Comparison of ENCODE assay signal across 21 cellular contexts in genomic region chr18:21760321-21760720, GRCh38. TPM values are rescaled to one million over a fixed set of nuclear protein-coding genes. Genes with fewer than 3 reads are reported as not detected.
DNase-seq lines count a peak whose midpoint lies in the region; ATAC-seq and TF ChIP-seq lines count a peak whose summit lies in the region.
"Had no signal": no experiment of that assay in that cellular context is flagged by ENCODE, and none has a peak within 500 bp of the region (broad histone marks: within the 10 kb centered on the region; RNA-seq: fewer than 3 reads in every experiment).

No MANE protein-coding gene starts in this region.

- POLR2A ChIA-PET in activated CD8-positive, alpha-beta T cell treated with anti-CD3 and anti-CD28 coated beads, Interleukin-2, amount 10 ng/mL, durations not matched to agents 7 days and 5 days (lab: Charles Lee): interaction anchor here (0.7 kb wide), 1 partner anchor 55 kb away, joined by 3 read pairs; no protein-coding TSS in a partner anchor

- ATAC-seq in GM18873 (IDR thresholded peaks at IDR 0.05; ENCODE audit: low FRiP score, unreplicated experiment) (no peak), GM21529 (IDR thresholded peaks at IDR 0.05; ENCODE audit: unreplicated experiment) (no peak)
- ATAC-seq in activated CD8-positive, alpha-beta T cell treated with anti-CD3 and anti-CD28 coated beads, Interleukin-2, amount 10 ng/mL, durations not matched to agents 7 days and 5 days: no peak
- ATAC-seq: naive thymus-derived CD8-positive, alpha-beta T cell; stimulated activated naive CD8-positive, alpha-beta T cell treated with anti-CD3 and anti-CD28 coated beads, Interleukin-15, amount 100 ng/mL, for 72 hours had no signal

- no peak overlapping the region for H3K4me3 Mint-ChIP-seq in T-helper 2 cell treated with Interferon-gamma antibody and Interleukin-4, amounts not matched to agents 5 μg/mL and 100 μg/mL, for 36 hours
- no peak overlapping the region for H3K4me3 Mint-ChIP-seq in activated CD8-positive, alpha-beta T cell treated with anti-CD3 and anti-CD28 coated beads, Interleukin-2, amount 10 ng/mL, durations not matched to agents 7 days and 5 days
- H3K4me3 Mint-ChIP-seq: naive thymus-derived CD8-positive, alpha-beta T cell; stimulated activated naive CD8-positive, alpha-beta T cell treated with anti-CD3 and anti-CD28 coated beads, Interleukin-15, amount 100 ng/mL, for 72 hours had no signal

- DNase-seq in NCI-H82 (lab: John Stamatoyannopoulos, UW) (peak; percentile 26), NCI-H82 treated with DMSO at 0.1 percent for 48 hours (lab: John Stamatoyannopoulos, UW; ENCODE audit: unreplicated experiment) (no peak), astrocyte of the hippocampus (ENCODE audit: low read depth, low spot score) (peak; percentile 44), fibroblast of villous mesenchyme (ENCODE audit: low read depth) (peak; percentile 80)
- no peak for DNase-seq in T-helper 2 cell treated with Interferon-gamma antibody and Interleukin-4, amounts not matched to agents 5 μg/mL and 100 μg/mL, for 36 hours (ENCODE audit: low spot score)
- no peak for DNase-seq in activated CD8-positive, alpha-beta T cell treated with anti-CD3 and anti-CD28 coated beads, Interleukin-2, amount 10 ng/mL, durations not matched to agents 7 days and 5 days
- DNase-seq: activated CD4-positive, alpha-beta T cell treated with anti-CD3 and anti-CD28 coated beads for 4 hours; caudate nucleus; esophagus squamous epithelium; GF-D8; hypothalamus; mammary epithelial cell; naive thymus-derived CD8-positive, alpha-beta T cell; NCI-H345; stimulated activated CD4-positive, alpha-beta T cell treated with anti-CD3 and anti-CD28 coated beads, Interleukin-2, amount 100 ng/mL, for 48 hours; stimulated activated naive CD8-positive, alpha-beta T cell treated with anti-CD3 and anti-CD28 coated beads, Interleukin-15, amount 100 ng/mL, for 72 hours; trophoblast cell had no signal

- H3K36me3 Mint-ChIP-seq in T-helper 2 cell treated with Interferon-gamma antibody and Interleukin-4, amounts not matched to agents 5 μg/mL and 100 μg/mL, for 36 hours (ENCODE audit: low read depth): peaks cover 2% of the 10 kb centered on the region
- H3K36me3 Mint-ChIP-seq in activated CD8-positive, alpha-beta T cell treated with anti-CD3 and anti-CD28 coated beads, Interleukin-2, amount 10 ng/mL, durations not matched to agents 7 days and 5 days (ENCODE audit: low read depth): peaks cover 2% of the 10 kb centered on the region

- TF ChIP-seq CTCF in fibroblast of villous mesenchyme (IDR thresholded peaks at IDR 0.05; ENCODE audit: insufficient read depth, low read depth, low read length): no peak

- CTCF ChIA-PET in activated CD8-positive, alpha-beta T cell treated with anti-CD3 and anti-CD28 coated beads, Interleukin-2, amount 10 ng/mL, durations not matched to agents 7 days and 5 days (lab: Charles Lee): interaction anchor here (1.1 kb wide), 1 partner anchor 12 kb away, joined by 3 read pairs; no protein-coding TSS in a partner anchor

- no peak overlapping the region for H3K4me3 ChIP-seq in fibroblast of villous mesenchyme (ENCODE audit: low read depth, low read length)
- H3K4me3 ChIP-seq: esophagus squamous epithelium, prostate gland, skin epidermis had no signal

- H3K27me3 Mint-ChIP-seq in T-helper 2 cell treated with Interferon-gamma antibody and Interleukin-4, amounts not matched to agents 5 μg/mL and 100 μg/mL, for 36 hours (ENCODE audit: low read depth): no peaks in the 10 kb centered on the region
- H3K27me3 Mint-ChIP-seq in activated CD8-positive, alpha-beta T cell treated with anti-CD3 and anti-CD28 coated beads, Interleukin-2, amount 10 ng/mL, durations not matched to agents 7 days and 5 days (ENCODE audit: low read depth): no peaks in the 10 kb centered on the region
- H3K27me3 Mint-ChIP-seq: naive thymus-derived CD8-positive, alpha-beta T cell; stimulated activated naive CD8-positive, alpha-beta T cell treated with anti-CD3 and anti-CD28 coated beads, Interleukin-15, amount 100 ng/mL, for 72 hours had no signal

- no peaks in the 10 kb centered on the region for H3K9me3 Mint-ChIP-seq in T-helper 2 cell treated with Interferon-gamma antibody and Interleukin-4, amounts not matched to agents 5 μg/mL and 100 μg/mL, for 36 hours
- no peaks in the 10 kb centered on the region for H3K9me3 Mint-ChIP-seq in activated CD8-positive, alpha-beta T cell treated with anti-CD3 and anti-CD28 coated beads, Interleukin-2, amount 10 ng/mL, durations not matched to agents 7 days and 5 days (ENCODE audit: insufficient read depth)
- H3K9me3 Mint-ChIP-seq: naive thymus-derived CD8-positive, alpha-beta T cell; stimulated activated naive CD8-positive, alpha-beta T cell treated with anti-CD3 and anti-CD28 coated beads, Interleukin-15, amount 100 ng/mL, for 72 hours had no signal

- H3K4me1 Mint-ChIP-seq in T-helper 2 cell treated with Interferon-gamma antibody and Interleukin-4, amounts not matched to agents 5 μg/mL and 100 μg/mL, for 36 hours (ENCODE audit: low read depth): peaks cover 4% of the 10 kb centered on the region
- H3K4me1 Mint-ChIP-seq in activated CD8-positive, alpha-beta T cell treated with anti-CD3 and anti-CD28 coated beads, Interleukin-2, amount 10 ng/mL, durations not matched to agents 7 days and 5 days (ENCODE audit: low read depth): peaks cover 3% of the 10 kb centered on the region

- H3K27ac Mint-ChIP-seq in T-helper 2 cell treated with Interferon-gamma antibody and Interleukin-4, amounts not matched to agents 5 μg/mL and 100 μg/mL, for 36 hours: no peak overlapping the region
- no peak overlapping the region for H3K27ac Mint-ChIP-seq in activated CD8-positive, alpha-beta T cell treated with anti-CD3 and anti-CD28 coated beads, Interleukin-2, amount 10 ng/mL, durations not matched to agents 7 days and 5 days
- H3K27ac Mint-ChIP-seq: naive thymus-derived CD8-positive, alpha-beta T cell; stimulated activated naive CD8-positive, alpha-beta T cell treated with anti-CD3 and anti-CD28 coated beads, Interleukin-15, amount 100 ng/mL, for 72 hours had no signal

RNA-seq across cellular contexts. Expression of gene MIB1, which starts 19.7 kb away (rescaled TPM):
- total RNA-seq in fibroblast of villous mesenchyme: 45.4 and 71.2 TPM in 2 replicates
- 10 to 100 TPM; 32.6 to 37.4 TPM for total RNA-seq in activated CD8-positive, alpha-beta T cell treated with anti-CD3 and anti-CD28 coated beads, Interleukin-2, amount 10 ng/mL, durations not matched to agents 7 days and 5 days

RNA-seq across cellular contexts. Expression of gene ABHD3, which starts 55.7 kb away (rescaled TPM):
- 5.2 and 8.6 TPM in 2 replicates for total RNA-seq in fibroblast of villous mesenchyme
- 10 to 100 TPM; 54.0 to 57.5 TPM for total RNA-seq in activated CD8-positive, alpha-beta T cell treated with anti-CD3 and anti-CD28 coated beads, Interleukin-2, amount 10 ng/mL, durations not matched to agents 7 days and 5 days

Comparison
In these comparisons a context has a peak if more than half of its experiments do, and no peak if none do; other contexts are left out.
1. DNase-seq: peak in NCI-H82 (single experiment), astrocyte of the hippocampus (single experiment) and fibroblast of villous mesenchyme (single experiment); none in NCI-H82 treated with DMSO at 0.1 percent for 48 hours (single experiment), T-helper 2 cell treated with Interferon-gamma antibody and Interleukin-4, amounts not matched to agents 5 μg/mL and 100 μg/mL, for 36 hours (single experiment) and activated CD8-positive, alpha-beta T cell treated with anti-CD3 and anti-CD28 coated beads, Interleukin-2, amount 10 ng/mL, durations not matched to agents 7 days and 5 days (single experiment).